In the genomic region with DNA sequence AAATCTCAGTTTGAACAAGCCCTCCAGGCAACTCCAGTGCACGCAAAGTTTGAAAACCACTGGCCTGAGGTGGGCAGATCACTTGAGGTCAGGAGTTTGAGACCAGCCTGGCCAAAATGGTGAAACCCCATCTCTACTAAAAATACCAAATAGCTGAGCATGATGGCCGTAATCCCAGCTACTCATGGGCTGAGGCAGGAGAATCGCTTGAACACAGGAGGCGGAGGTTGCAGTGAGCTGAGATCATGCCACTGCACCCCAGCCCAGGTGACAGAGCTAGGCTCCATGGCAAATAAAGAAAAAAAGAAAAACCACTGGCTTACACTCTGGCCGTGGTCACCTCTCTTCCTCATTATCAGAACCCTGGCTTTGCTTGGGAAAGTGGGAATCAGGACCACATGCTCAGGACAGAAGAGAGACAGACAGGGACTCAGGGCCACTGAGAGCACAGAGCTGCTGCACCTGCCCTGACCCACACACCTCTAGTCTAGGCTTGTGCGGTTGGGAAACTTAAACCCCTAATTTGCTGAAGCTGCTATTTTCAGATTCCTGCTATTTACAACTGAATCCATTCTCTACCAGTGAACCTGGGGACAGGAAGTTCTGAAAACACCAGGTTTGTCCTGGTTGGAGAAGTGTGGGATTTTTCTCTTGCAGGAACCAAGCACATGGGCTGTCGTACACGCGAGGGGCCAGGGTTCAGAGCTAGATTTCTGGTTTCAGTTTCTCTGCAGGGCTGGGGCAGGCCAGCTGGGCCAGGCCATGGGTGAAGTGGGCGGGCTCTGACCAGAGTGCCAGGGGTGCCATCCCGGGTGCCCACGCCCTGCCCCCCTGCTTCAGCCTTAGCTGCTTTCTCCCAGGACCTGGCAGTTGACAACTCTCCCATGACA, we compare ENCODE assay signal across 9 cellular contexts. TPM values are rescaled to one million over a fixed set of nuclear protein-coding genes. Genes with fewer than 3 reads are reported as not detected.
DNase-seq lines count a peak whose midpoint lies in the region; ATAC-seq and TF ChIP-seq lines count a peak whose summit lies in the region.
"Had no signal": no experiment of that assay in that cellular context is flagged by ENCODE, and none has a peak within 500 bp of the region (broad histone marks: within the 10 kb centered on the region; RNA-seq: fewer than 3 reads in every experiment).

No MANE protein-coding gene starts in this region.

- H3K9me3 ChIP-seq in right atrium auricular region (no peaks in the 10 kb centered on the region), aorta (ENCODE audit: control insufficient read depth, low read length) (no peaks in the 10 kb centered on the region)

- H3K27me3 ChIP-seq in right atrium auricular region, result no peaks in the 10 kb centered on the region
- H3K27me3 ChIP-seq in aorta (ENCODE audit: control insufficient read depth in 1 of 2, insufficient read depth in 2 of 2, low read length in 1 of 2), result no peaks in the 10 kb centered on the region

- H3K27ac Mint-ChIP-seq in Calu3 (ENCODE audit: unreplicated experiment), result no peak overlapping the region
- H3K27ac Mint-ChIP-seq: brain had no signal

- WGBS in aorta, 2 donors, result 82 to 83% methylated on average over 12 of the region's 12 CpGs

- H3K27ac ChIP-seq in right atrium auricular region (no peak overlapping the region), aorta (ENCODE audit: low read depth in 1 of 2, low read length in 2 of 2) (no peak overlapping the region)

- DNase-seq in Right ventricle myocardium superior, result peak; percentile 67
- DNase-seq in right atrium auricular region (ENCODE audit: low spot score), result no peak
- no peak for DNase-seq in fibroblast of villous mesenchyme (ENCODE audit: low read depth)
- DNase-seq in aorta, result peak in 1 of 2 donors; percentile 75
- DNase-seq in NCI-H187 treated with DMSO at 0.1 percent for 48 hours (lab: John Stamatoyannopoulos, UW), result no peak
- no peak for DNase-seq in Calu3
- no peak for DNase-seq in inferior parietal cortex (ENCODE audit: extremely low spot score)

- intact Hi-C loops in Right ventricle myocardium superior (cut with DNase I), result no loop called here
- intact Hi-C loops in aorta (cut with DNase I), result no loop called here
- intact Hi-C loops in Calu3 (cut with micrococcal nuclease; ENCODE audit: unreplicated experiment), result no loop called here

- H3K9me3 Mint-ChIP-seq in Calu3 (ENCODE audit: low read depth, unreplicated experiment), result no peaks in the 10 kb centered on the region

- no peaks in the 10 kb centered on the region for H3K36me3 Mint-ChIP-seq in Calu3 (ENCODE audit: insufficient read depth, unreplicated experiment)
- H3K36me3 Mint-ChIP-seq: brain had no signal

- TF ChIP-seq CTCF in right atrium auricular region (IDR thresholded peaks at IDR 0.05), result no peak
- TF ChIP-seq CTCF in fibroblast of villous mesenchyme (IDR thresholded peaks at IDR 0.05; ENCODE audit: insufficient read depth, low read depth, low read length), result no peak
- no peak for TF ChIP-seq CTCF in Calu3 (IDR thresholded peaks at IDR 0.05; ENCODE audit: unreplicated experiment)

- ATAC-seq in Right ventricle myocardium superior (ENCODE audit: poor library complexity) (peak; percentile 84), HG03159 (IDR thresholded peaks at IDR 0.05; ENCODE audit: unreplicated experiment) (peak; percentile 48), aorta (ENCODE audit: low FRiP score) (peak; percentile 46)

- no TSS peak for BruUV-seq in Calu3 (replicated peaks; lab: Mats Ljungman, UMichigan)

- no peak overlapping the region for H3K4me3 ChIP-seq in right atrium auricular region
- peak overlapping the region; percentile 43 for H3K4me3 ChIP-seq in fibroblast of villous mesenchyme (ENCODE audit: low read depth, low read length)
- H3K4me3 ChIP-seq in aorta (ENCODE audit: low read length in 2 of 2), result no peak overlapping the region

- H3K4me1 ChIP-seq in right atrium auricular region (no peaks in the 10 kb centered on the region), aorta (ENCODE audit: control insufficient read depth in 1 of 2, insufficient read depth in 2 of 2, low read length in 2 of 2) (no peaks in the 10 kb centered on the region)

- H3K4me1 Mint-ChIP-seq in Calu3 (ENCODE audit: low read depth, unreplicated experiment), result no peaks in the 10 kb centered on the region

- no peak overlapping the region for H3K4me3 Mint-ChIP-seq in Calu3 (ENCODE audit: low read depth, unreplicated experiment)
- H3K4me3 Mint-ChIP-seq: brain had no signal

- CTCF ChIA-PET in Calu3 (lab: Charles Lee), result interaction anchor here (1.1 kb wide), 1 partner anchor 11 kb away, joined by 3 read pairs; no protein-coding TSS in a partner anchor

- peaks cover 65% of the 10 kb centered on the region for H3K27me3 Mint-ChIP-seq in Calu3 (ENCODE audit: unreplicated experiment)

- H3K36me3 ChIP-seq in right atrium auricular region (no peaks in the 10 kb centered on the region), aorta (ENCODE audit: control insufficient read depth in 1 of 2, insufficient read depth in 2 of 2, low read length in 1 of 2) (no peaks in the 10 kb centered on the region)

RNA-seq across cellular contexts. Expression of gene SLC1A4, which starts 51.6 kb away (rescaled TPM):
- total RNA-seq in Right ventricle myocardium superior, result 3.5 TPM
- 1 to 10 TPM; 2.2 to 6.0 TPM for total RNA-seq in right atrium auricular region
- total RNA-seq in fibroblast of villous mesenchyme, result 7.8 and 11.3 TPM in 2 replicates
- total RNA-seq in aorta, result 10 to 100 TPM; 22.5 to 26.4 TPM
- polyA plus RNA-seq in aorta, result 10 to 100 TPM in 1 of 2 donors, 1 to 10 TPM in 1; 6.9 to 13.1 TPM
- 15.4 and 22.9 TPM in 2 replicates for total RNA-seq in Calu3 (2022)
